Comparison of ENCODE assay signal across 10 cellular contexts in genomic region chr1:149845416-149845815, GRCh38. TPM values are rescaled to one million over a fixed set of nuclear protein-coding genes. Genes with fewer than 3 reads are reported as not detected.
DNase-seq lines count a peak whose midpoint lies in the region; ATAC-seq, FAIRE-seq and TF ChIP-seq lines count a peak whose summit lies in the region.
"Had no signal": no experiment of that assay in that cellular context is flagged by ENCODE, and none has a peak within 500 bp of the region (broad histone marks: within the 10 kb centered on the region; RNA-seq: fewer than 3 reads in every experiment).

No MANE protein-coding gene starts in this region.

- no peak overlapping the region for H3K4me2 ChIP-seq in Karpas-422 (ENCODE audit: low read depth, low read length, poor library complexity, severe bottlenecking)
- peak overlapping the region; percentile 78 for H3K4me2 ChIP-seq in neural cell (ENCODE audit: low read length)

- H3K36me3 Mint-ChIP-seq in brain: peaks cover 12% of the 10 kb centered on the region

- no peaks in the 10 kb centered on the region for H4K20me1 ChIP-seq in Karpas-422 (ENCODE audit: insufficient read depth, low read depth, low read length)
- no peaks in the 10 kb centered on the region for H4K20me1 ChIP-seq in neural cell (ENCODE audit: insufficient read depth)

- H3K27ac ChIP-seq in Karpas-422 (ENCODE audit: low read length): no peak overlapping the region
- no peak overlapping the region for H3K27ac ChIP-seq in neural cell (ENCODE audit: low read length)
- H3K27ac ChIP-seq: breast epithelium had no signal

- DNase-seq in Caki2 (ENCODE audit: low read depth) (peak; percentile 8), Karpas-422 (peak; percentile 38), NCI-H446 treated with DMSO at 0.1 percent for 48 hours (lab: John Stamatoyannopoulos, UW) (no peak), D721Med (ENCODE audit: insufficient read length, low spot score) (no peak)
- DNase-seq: SW 1271 had no signal

- H3K4me1 ChIP-seq in Karpas-422 (ENCODE audit: low read length): peaks cover 26% of the 10 kb centered on the region

- H3K36me3 ChIP-seq in Karpas-422 (ENCODE audit: insufficient read depth, low read length) (no peaks in the 10 kb centered on the region), neural cell (ENCODE audit: insufficient read depth, low read length) (no peaks in the 10 kb centered on the region)
- H3K36me3 ChIP-seq: breast epithelium had no signal

- no peaks in the 10 kb centered on the region for H3K27me3 ChIP-seq in Karpas-422 (ENCODE audit: low read length)
- no peaks in the 10 kb centered on the region for H3K27me3 ChIP-seq in neural cell (ENCODE audit: insufficient read depth, low read depth, low read length)
- H3K27me3 ChIP-seq: breast epithelium had no signal

- H3K27ac Mint-ChIP-seq in brain: peak overlapping the region in 4 of 5 experiments; percentile 11 to 94 (median 46)

- no peak for TF ChIP-seq EP300 in neural cell (conservative IDR thresholded peaks at IDR 0.05; ENCODE audit: poor library complexity, severe bottlenecking)

- H3F3A ChIP-seq in neural cell (ENCODE audit: insufficient read depth, low read length, poor library complexity, severe bottlenecking): no peaks in the 10 kb centered on the region

- no peaks in the 10 kb centered on the region for H3K27me3 Mint-ChIP-seq in brain

- no peak for FAIRE-seq in D721Med (lab: Jason Lieb, UNC)

- H3K4me3 Mint-ChIP-seq in brain: peak overlapping the region; percentile 74 to 97 (median 90)

- ATAC-seq in HG03439 (IDR thresholded peaks at IDR 0.05; ENCODE audit: unreplicated experiment) (no peak), HG03460 (IDR thresholded peaks at IDR 0.05; ENCODE audit: unreplicated experiment) (no peak)

- no peak for TF ChIP-seq CTCF in brain (conservative IDR thresholded peaks at IDR 0.05)
- TF ChIP-seq CTCF in neural cell (IDR thresholded peaks at IDR 0.05; ENCODE audit: poor library complexity, severe bottlenecking): no peak
- TF ChIP-seq CTCF in D721Med (IDR thresholded peaks at IDR 0.05; ENCODE audit: insufficient read depth, missing control alignments): no peak

- in situ Hi-C loops in Caki2 (cut with HindIII; ENCODE audit: low pct_unique_long_range_greater_than_20kb, low sequenced_read_pairs): no loop called here

- no peaks in the 10 kb centered on the region for H3K9me2 ChIP-seq in Karpas-422 (replicated peaks; ENCODE audit: insufficient read depth, low read length)
- no peaks in the 10 kb centered on the region for H3K9me2 ChIP-seq in neural cell (ENCODE audit: insufficient read depth, low read length)

- H3K9me3 Mint-ChIP-seq in brain: no peaks in the 10 kb centered on the region

- H3K4me3 ChIP-seq in Karpas-422 (ENCODE audit: low read length): no peak overlapping the region
- peak overlapping the region; percentile 74 for H3K4me3 ChIP-seq in neural cell (ENCODE audit: low read length)
- H3K4me3 ChIP-seq: breast epithelium had no signal

- H3K9ac ChIP-seq in Karpas-422 (ENCODE audit: low read length): no peak overlapping the region
- no peak overlapping the region for H3K9ac ChIP-seq in neural cell (ENCODE audit: low read length)

- TF ChIP-seq RAD21 in neural cell (conservative IDR thresholded peaks at IDR 0.05): no peak

- H3K79me2 ChIP-seq in Karpas-422 (ENCODE audit: low read length): peaks cover 8% of the 10 kb centered on the region; the same call in 1 of the 2 replicates
- H3K79me2 ChIP-seq in neural cell (replicated peaks; ENCODE audit: insufficient read depth, low read length): peaks cover 64% of the 10 kb centered on the region

- H3K9me3 ChIP-seq in Karpas-422 (ENCODE audit: low read length) (no peaks in the 10 kb centered on the region), neural cell (ENCODE audit: low read length) (no peaks in the 10 kb centered on the region)
- H3K9me3 ChIP-seq: breast epithelium had no signal

- H2AFZ ChIP-seq in Karpas-422 (ENCODE audit: low read length) (no peak overlapping the region), neural cell (ENCODE audit: low read depth, low read length) (no peak overlapping the region)

- peaks cover 64% of the 10 kb centered on the region for H3K4me1 Mint-ChIP-seq in brain

TF ChIP-seq in neural cell, 6 proteins besides CTCF, POLR2A, EP300 and RAD21:
- TF ChIP-seq SMC3 (conservative IDR thresholded peaks at IDR 0.05; ENCODE audit: poor library complexity) (no peak), REST (IDR thresholded peaks at IDR 0.05; ENCODE audit: borderline replicate concordance) (no peak), MXI1 (conservative IDR thresholded peaks at IDR 0.05; ENCODE audit: poor library complexity, severe bottlenecking) (no peak), POLR2AphosphoS5 (IDR thresholded peaks at IDR 0.05) (no peak), EZH2 (IDR thresholded peaks at IDR 0.05; ENCODE audit: borderline replicate concordance, insufficient read depth, low read length, poor library complexity, severe bottlenecking) (no peak), TAF1 (IDR thresholded peaks at IDR 0.05; ENCODE audit: low read depth) (no peak)

RNA-seq across cellular contexts. Expression of gene BOLA1, which starts 54.0 kb away (rescaled TPM):
- 33.7 and 67.6 TPM in 2 replicates for total RNA-seq in Caki2 (2014; rRNA removed; shearing (Covaris generic); ENCODE audit: low replicate concordance)
- 0.47 and 1.2 TPM in 2 replicates for total RNA-seq in Karpas-422 (2014; rRNA removed; shearing (Covaris generic); ENCODE audit: low replicate concordance)
- 39.0 TPM for polyA plus RNA-seq in brain (ENCODE audit: insufficient read depth, low read depth, low replicate concordance)
- 19.6 and 26.3 TPM in 2 replicates for polyA plus RNA-seq in neural cell
- 8.6 and 9.0 TPM in 2 replicates for polyA minus RNA-seq in neural cell

Comparison
In these comparisons a context has a peak if more than half of its experiments do, and no peak if none do; other contexts are left out.
1. DNase-seq: peak in Caki2 (single experiment) and Karpas-422 (single experiment); none in NCI-H446 treated with DMSO at 0.1 percent for 48 hours (single experiment) and D721Med (single experiment).
2. RNA of gene BOLA1, which starts 54.0 kb away (total RNA-seq): 33.7 to 67.6 TPM in Caki2; 0.47 to 1.2 TPM in Karpas-422; every median in the first group is over 10 times any median in the second.